Comparison of ENCODE assay signal across 20 cellular contexts in genomic region chr2:127721978-127722355, GRCh38. TPM values are rescaled to one million over a fixed set of nuclear protein-coding genes. Genes with fewer than 3 reads are reported as not detected.
DNase-seq lines count a peak whose midpoint lies in the region; ATAC-seq, FAIRE-seq and TF ChIP-seq lines count a peak whose summit lies in the region.
"Had no signal": no experiment of that assay in that cellular context is flagged by ENCODE, and none has a peak within 500 bp of the region (broad histone marks: within the 10 kb centered on the region; RNA-seq: fewer than 3 reads in every experiment).

No MANE protein-coding gene starts in this region.

- ATAC-seq in left ventricle myocardium superior (peak; percentile 48), HG03342 (IDR thresholded peaks at IDR 0.05; ENCODE audit: unreplicated experiment) (no peak)
- ATAC-seq: left colon had no signal

- DNase-seq in ACHN (peak; percentile 21), H54 (ENCODE audit: insufficient read length, low spot score) (no peak), left ventricle myocardium superior (no peak), thyroid gland (no peak)
- no peak for DNase-seq in activated T-helper 2 cell treated with anti-CD3 and anti-CD28 coated beads, Interferon-gamma antibody, Interleukin-2, Interleukin-4, amounts not matched to agents 10 μg/mL and 5 μg/mL and 100 μg/mL, durations not matched to agents 14 hours and 24 hours and 36 hours (ENCODE audit: low spot score)
- no peak for DNase-seq in activated CD8-positive, alpha-beta memory T cell treated with anti-CD3 and anti-CD28 coated beads for 24 hours
- no peak for DNase-seq in CD4-positive, alpha-beta memory T cell
- DNase-seq: activated CD4-positive, alpha-beta T cell treated with anti-CD3 and anti-CD28 coated beads, Interleukin-2, amount 50 U/mL, for 48 hours; activated naive CD4-positive, alpha-beta T cell treated with anti-CD3 and anti-CD28 coated beads for 36 hours; cerebellar nuclear complex; left colon; MG63; naive B cell; NCI-H2029 treated with DMSO at 0.1 percent for 48 hours; NCI-H82; stimulated activated CD4-positive, alpha-beta T cell treated with anti-CD3 and anti-CD28 coated beads, Interleukin-1b, Interleukin-23, amount 100 ng/mL, for 48 hours had no signal

- FAIRE-seq in H54 (lab: Jason Lieb, UNC): peak; percentile 55

- no peak for TF ChIP-seq CTCF in thyroid gland (IDR thresholded peaks at IDR 0.05)

- H3K36me3 Mint-ChIP-seq in activated T-helper 2 cell treated with anti-CD3 and anti-CD28 coated beads, Interferon-gamma antibody, Interleukin-2, Interleukin-4, amounts not matched to agents 10 μg/mL and 5 μg/mL and 100 μg/mL, durations not matched to agents 14 hours and 24 hours and 36 hours (ENCODE audit: low read depth): peaks cover 61% of the 10 kb centered on the region
- H3K36me3 Mint-ChIP-seq in CD4-positive, alpha-beta memory T cell: peaks cover 45 to 62% of the 10 kb centered on the region in 2 donors

- WGBS in thyroid gland, 2 donors: 93 to 95% methylated on average over 2 of the region's 2 CpGs

- in situ Hi-C loops in ACHN (cut with HindIII; ENCODE audit: low pct_ligation_motif_present, low pct_unique_long_range_greater_than_20kb, low sequenced_read_pairs): no loop called here

- H3K9me3 ChIP-seq in CD4-positive, alpha-beta memory T cell (ENCODE audit: control insufficient read depth in 1 of 2, low read length in 2 of 2): no peaks in the 10 kb centered on the region
- H3K9me3 ChIP-seq in thyroid gland: no peaks in the 10 kb centered on the region
- H3K9me3 ChIP-seq: BLaER1 treated with 17β-estradiol and CSF1 and Interleukin-3, amounts not matched to agents 10 nM and 100 nM; MG63 had no signal

- H3K27me3 Mint-ChIP-seq in activated T-helper 2 cell treated with anti-CD3 and anti-CD28 coated beads, Interferon-gamma antibody, Interleukin-2, Interleukin-4, amounts not matched to agents 10 μg/mL and 5 μg/mL and 100 μg/mL, durations not matched to agents 14 hours and 24 hours and 36 hours (ENCODE audit: low read depth): no peaks in the 10 kb centered on the region
- no peaks in the 10 kb centered on the region for H3K27me3 Mint-ChIP-seq in CD4-positive, alpha-beta memory T cell
- H3K27me3 Mint-ChIP-seq: naive B cell, progenitor cell of endocrine pancreas, type B pancreatic cell had no signal

- peaks cover 12% of the 10 kb centered on the region for H3K4me1 Mint-ChIP-seq in activated T-helper 2 cell treated with anti-CD3 and anti-CD28 coated beads, Interferon-gamma antibody, Interleukin-2, Interleukin-4, amounts not matched to agents 10 μg/mL and 5 μg/mL and 100 μg/mL, durations not matched to agents 14 hours and 24 hours and 36 hours (ENCODE audit: low read depth)
- peaks cover 0 to 3% (median 0%) of the 10 kb centered on the region in 4 donors for H3K4me1 Mint-ChIP-seq in CD4-positive, alpha-beta memory T cell
- H3K4me1 Mint-ChIP-seq: naive B cell had no signal

- no peaks in the 10 kb centered on the region for H3K4me1 ChIP-seq in CD4-positive, alpha-beta memory T cell (ENCODE audit: insufficient read depth, low read length)
- H3K4me1 ChIP-seq in thyroid gland: peaks cover 0 to 6% of the 10 kb centered on the region in 2 donors

- H3K4me3 Mint-ChIP-seq in activated T-helper 2 cell treated with anti-CD3 and anti-CD28 coated beads, Interferon-gamma antibody, Interleukin-2, Interleukin-4, amounts not matched to agents 10 μg/mL and 5 μg/mL and 100 μg/mL, durations not matched to agents 14 hours and 24 hours and 36 hours (ENCODE audit: low read depth): no peak overlapping the region
- H3K4me3 Mint-ChIP-seq in CD4-positive, alpha-beta memory T cell: no peak overlapping the region
- H3K4me3 Mint-ChIP-seq: activated naive CD4-positive, alpha-beta T cell treated with anti-CD3 and anti-CD28 coated beads for 36 hours; naive B cell; type B pancreatic cell had no signal

- H3K9me3 Mint-ChIP-seq in activated T-helper 2 cell treated with anti-CD3 and anti-CD28 coated beads, Interferon-gamma antibody, Interleukin-2, Interleukin-4, amounts not matched to agents 10 μg/mL and 5 μg/mL and 100 μg/mL, durations not matched to agents 14 hours and 24 hours and 36 hours: no peaks in the 10 kb centered on the region
- peaks cover 0 to 5% (median 0%) of the 10 kb centered on the region in 8 donors for H3K9me3 Mint-ChIP-seq in CD4-positive, alpha-beta memory T cell
- H3K9me3 Mint-ChIP-seq: activated naive CD4-positive, alpha-beta T cell treated with anti-CD3 and anti-CD28 coated beads for 36 hours; naive B cell; type B pancreatic cell had no signal

- TF ChIP-seq POLR2A in H54 (IDR thresholded peaks at IDR 0.05; ENCODE audit: low read depth, low read length) (no peak), thyroid gland (IDR thresholded peaks at IDR 0.05) (no peak)

- H3K27ac ChIP-seq in CD4-positive, alpha-beta memory T cell (ENCODE audit: low read depth, low read length): no peak overlapping the region
- H3K27ac ChIP-seq in thyroid gland: no peak overlapping the region
- H3K27ac ChIP-seq: BLaER1 treated with 17β-estradiol and CSF1 and Interleukin-3, amounts not matched to agents 10 nM and 100 nM had no signal

- peaks cover 45% of the 10 kb centered on the region for H3K36me3 ChIP-seq in CD4-positive, alpha-beta memory T cell (ENCODE audit: insufficient read depth, low read length)
- H3K36me3 ChIP-seq in thyroid gland: peaks cover 27 to 29% of the 10 kb centered on the region in 2 donors

- no peaks in the 10 kb centered on the region for H3K27me3 ChIP-seq in CD4-positive, alpha-beta memory T cell (ENCODE audit: insufficient read depth, low read length)
- no peaks in the 10 kb centered on the region for H3K27me3 ChIP-seq in thyroid gland
- H3K27me3 ChIP-seq: BLaER1 treated with 17β-estradiol and CSF1 and Interleukin-3, amounts not matched to agents 10 nM and 100 nM; MG63 had no signal

- POLR2A ChIA-PET in CD4-positive, alpha-beta memory T cell (lab: Charles Lee; ENCODE audit: partially characterized antibody): no interaction called here

- CTCF ChIA-PET in CD4-positive, alpha-beta memory T cell (lab: Charles Lee; ENCODE audit: partially characterized antibody): no interaction called here

- H3K27ac Mint-ChIP-seq in activated T-helper 2 cell treated with anti-CD3 and anti-CD28 coated beads, Interferon-gamma antibody, Interleukin-2, Interleukin-4, amounts not matched to agents 10 μg/mL and 5 μg/mL and 100 μg/mL, durations not matched to agents 14 hours and 24 hours and 36 hours: peak overlapping the region; percentile 42
- H3K27ac Mint-ChIP-seq in CD4-positive, alpha-beta memory T cell: peak overlapping the region in 2 of 7 donors; percentile 0 to 53
- H3K27ac Mint-ChIP-seq: activated naive CD4-positive, alpha-beta T cell treated with anti-CD3 and anti-CD28 coated beads for 36 hours; progenitor cell of endocrine pancreas; type B pancreatic cell had no signal

- intact Hi-C loops in activated T-helper 2 cell treated with anti-CD3 and anti-CD28 coated beads, Interferon-gamma antibody, Interleukin-2, Interleukin-4, amounts not matched to agents 10 μg/mL and 5 μg/mL and 100 μg/mL, durations not matched to agents 14 hours and 24 hours and 36 hours (cut with micrococcal nuclease): no loop called here
- intact Hi-C loops in left ventricle myocardium superior (cut with micrococcal nuclease): no loop called here
- intact Hi-C loops in CD4-positive, alpha-beta memory T cell (cut with micrococcal nuclease): no loop called here
- intact Hi-C loops in thyroid gland (cut with DNase I): no loop called here

- no peak overlapping the region for H3K4me3 ChIP-seq in CD4-positive, alpha-beta memory T cell (ENCODE audit: low read length in 2 of 2)
- no peak overlapping the region for H3K4me3 ChIP-seq in thyroid gland (replicated peaks in 1 of 3)
- H3K4me3 ChIP-seq: BLaER1 treated with 17β-estradiol and CSF1 and Interleukin-3, amounts not matched to agents 10 nM and 100 nM; MG63 had no signal

RNA-seq across cellular contexts. Expression of gene SFT2D3, which starts 20.7 kb away (rescaled TPM):
- 4.5 and 5.9 TPM in 2 replicates for total RNA-seq in activated T-helper 2 cell treated with anti-CD3 and anti-CD28 coated beads, Interferon-gamma antibody, Interleukin-2, Interleukin-4, amounts not matched to agents 10 μg/mL and 5 μg/mL and 100 μg/mL, durations not matched to agents 14 hours and 24 hours and 36 hours
- 3.1 TPM for total RNA-seq in left ventricle myocardium superior
- total RNA-seq in CD4-positive, alpha-beta memory T cell: 10 to 100 TPM; 14.4 to 15.4 TPM
- 1 to 10 TPM; 1.5 TPM for polyA plus RNA-seq in CD4-positive, alpha-beta memory T cell
- total RNA-seq in thyroid gland: 10 to 100 TPM; 14.0 to 17.9 (median 16.1) TPM

RNA-seq across cellular contexts. Expression of gene LIMS2, which starts 46.6 kb away (rescaled TPM):
- 8.2 and 8.8 TPM in 2 replicates for total RNA-seq in activated T-helper 2 cell treated with anti-CD3 and anti-CD28 coated beads, Interferon-gamma antibody, Interleukin-2, Interleukin-4, amounts not matched to agents 10 μg/mL and 5 μg/mL and 100 μg/mL, durations not matched to agents 14 hours and 24 hours and 36 hours
- 274 TPM for total RNA-seq in left ventricle myocardium superior
- 1 to 10 TPM; 8.9 to 9.0 TPM for total RNA-seq in CD4-positive, alpha-beta memory T cell
- polyA plus RNA-seq in CD4-positive, alpha-beta memory T cell: 10 to 100 TPM in 1 of 2 donors, 1 to 10 TPM in 1; 6.0 to 15.9 TPM
- 10 to 100 TPM in 3 of 4 donors, 1 to 10 TPM in 1; 9.1 to 27.8 (median 14.2) TPM for total RNA-seq in thyroid gland
